In the genomic region with DNA sequence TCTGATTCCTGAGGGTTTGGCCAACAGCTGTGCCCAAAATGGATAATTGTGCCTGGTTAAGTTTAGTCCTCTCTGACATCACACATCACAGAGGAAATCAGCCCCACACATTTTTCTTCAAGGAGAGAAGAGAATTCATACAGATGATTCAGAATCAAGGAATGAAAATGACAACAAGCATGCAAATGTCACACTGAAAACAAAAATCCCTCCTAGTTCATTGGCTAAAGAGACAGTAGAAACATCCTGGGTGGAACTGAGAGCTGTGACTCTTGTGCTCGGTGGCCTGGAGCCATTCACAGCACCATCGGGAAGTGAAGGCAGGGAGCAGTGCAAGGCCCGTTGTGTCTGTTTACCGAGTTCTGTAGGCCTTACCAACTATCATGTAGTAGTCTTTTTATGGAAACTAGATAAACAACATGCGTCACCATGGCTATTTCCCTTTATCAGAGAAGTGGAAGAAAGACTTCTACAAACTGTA, we compare ENCODE assay signal across 11 cellular contexts.
DNase-seq lines count a peak whose midpoint lies in the region; ATAC-seq and TF ChIP-seq lines count a peak whose summit lies in the region.
"Had no signal": no experiment of that assay in that cellular context is flagged by ENCODE, and none has a peak within 500 bp of the region (broad histone marks: within the 10 kb centered on the region; RNA-seq: fewer than 3 reads in every experiment).

No MANE protein-coding gene starts in this region.

- H3F3A ChIP-seq in MM.1S (ENCODE audit: insufficient read depth, low read length), result no peaks in the 10 kb centered on the region

- H3K79me2 ChIP-seq in OCI-LY3 (ENCODE audit: low read length) (no peaks in the 10 kb centered on the region), MM.1S (ENCODE audit: low read length) (no peaks in the 10 kb centered on the region)

- intact Hi-C loops in dorsolateral prefrontal cortex (cut with DNase I) (no loop called here), mucosa of descending colon (cut with DNase I, micrococcal nuclease) (loop anchor here in 1 of 2 donors (10.0 kb wide), 1 partner anchor 49 kb away; no protein-coding TSS in a partner anchor)

- no peak overlapping the region for H3K27ac ChIP-seq in OCI-LY3 (ENCODE audit: low read length)
- peak overlapping the region in 31 of 59 donors; percentile 0 to 75 (median 49) for H3K27ac ChIP-seq in dorsolateral prefrontal cortex
- H3K27ac ChIP-seq in MM.1S (ENCODE audit: low read length), result no peak overlapping the region

- H3K36me3 ChIP-seq in OCI-LY3 (replicated peaks; ENCODE audit: low read depth, low read length) (no peaks in the 10 kb centered on the region), mucosa of descending colon (ENCODE audit: low read depth) (no peaks in the 10 kb centered on the region), MM.1S (replicated peaks; ENCODE audit: insufficient read depth, low read length) (no peaks in the 10 kb centered on the region)

- peak overlapping the region; percentile 12 for H2AFZ ChIP-seq in OCI-LY3 (ENCODE audit: low read depth, low read length)
- H2AFZ ChIP-seq in MM.1S (ENCODE audit: low read length), result no peak overlapping the region

- no peaks in the 10 kb centered on the region for H4K20me1 ChIP-seq in OCI-LY3 (ENCODE audit: insufficient read depth, low read length)
- H4K20me1 ChIP-seq in MM.1S (ENCODE audit: insufficient read depth, low read length), result no peaks in the 10 kb centered on the region

- ATAC-seq in mucosa of descending colon, result peak; percentile 78
- ATAC-seq in GM18873 (IDR thresholded peaks at IDR 0.05; ENCODE audit: low FRiP score, unreplicated experiment), result no peak
- no peak for ATAC-seq in GM19452 (IDR thresholded peaks at IDR 0.05; ENCODE audit: unreplicated experiment)
- ATAC-seq in HG03439 (IDR thresholded peaks at IDR 0.05; ENCODE audit: unreplicated experiment), result no peak
- ATAC-seq: CD8-positive, alpha-beta T cell had no signal

- peaks cover 5% of the 10 kb centered on the region; the same call in 1 of the 2 replicates for H3K4me1 ChIP-seq in OCI-LY3 (ENCODE audit: low read length)
- peaks cover 34% of the 10 kb centered on the region for H3K4me1 ChIP-seq in mucosa of descending colon (ENCODE audit: low read depth)
- no peaks in the 10 kb centered on the region for H3K4me1 ChIP-seq in MM.1S (ENCODE audit: low read length)

- H3K4me3 ChIP-seq in AG09309 (ENCODE audit: control insufficient read depth, low read depth, low read length) (no peak overlapping the region), OCI-LY3 (ENCODE audit: low read length) (no peak overlapping the region), dorsolateral prefrontal cortex (no peak overlapping the region), mucosa of descending colon (no peak overlapping the region), MM.1S (ENCODE audit: low read length) (no peak overlapping the region)

- H3K4me2 ChIP-seq in OCI-LY3 (ENCODE audit: low read length) (no peak overlapping the region), MM.1S (ENCODE audit: low read depth, low read length) (no peak overlapping the region)

- H3K9ac ChIP-seq in OCI-LY3 (ENCODE audit: low read length) (no peak overlapping the region), MM.1S (ENCODE audit: low read length) (no peak overlapping the region)

- TF ChIP-seq CTCF in AG09309 (IDR thresholded peaks at IDR 0.05; ENCODE audit: control insufficient read depth, insufficient read depth, low read depth, low read length, missing control alignments), result no peak
- TF ChIP-seq CTCF in OCI-LY3 (IDR thresholded peaks at IDR 0.05; ENCODE audit: low read depth, low read length), result no peak
- no peak for TF ChIP-seq CTCF in dorsolateral prefrontal cortex (IDR thresholded peaks at IDR 0.05 in 54 of 56, conservative IDR thresholded peaks at IDR 0.05 in 2 of 56; ENCODE audit: low read depth in 1 of 56, partially characterized antibody in 56 of 56)
- no peak for TF ChIP-seq CTCF in mucosa of descending colon (IDR thresholded peaks at IDR 0.05)
- no peak for TF ChIP-seq CTCF in MM.1S (IDR thresholded peaks at IDR 0.05; ENCODE audit: low read length)

- no peaks in the 10 kb centered on the region for H3K27me3 ChIP-seq in OCI-LY3 (ENCODE audit: low read depth, low read length)
- H3K27me3 ChIP-seq in dorsolateral prefrontal cortex, result no peaks in the 10 kb centered on the region
- H3K27me3 ChIP-seq in MM.1S (replicated peaks; ENCODE audit: insufficient read depth, low read length), result no peaks in the 10 kb centered on the region

- H3K9me2 ChIP-seq in MM.1S (replicated peaks; ENCODE audit: insufficient read depth, low read length), result no peaks in the 10 kb centered on the region

- DNase-seq in AG09309 (ENCODE audit: low read depth), result peak; percentile 35
- no peak for DNase-seq in dorsolateral prefrontal cortex
- peak; percentile 53 to 57 (median 55) for DNase-seq in mucosa of descending colon
- no peak for DNase-seq in MM.1S
- DNase-seq: amygdala; CD8-positive, alpha-beta T cell; NCI-H82 had no signal

- no peaks in the 10 kb centered on the region; the same call in 1 of the 2 replicates for H3K9me3 ChIP-seq in OCI-LY3 (ENCODE audit: insufficient read depth, low read length)
- H3K9me3 ChIP-seq in mucosa of descending colon, result no peaks in the 10 kb centered on the region
- no peaks in the 10 kb centered on the region for H3K9me3 ChIP-seq in MM.1S (replicated peaks; ENCODE audit: insufficient read depth, low read length)

Comparison
In these comparisons a context has a peak if more than half of its experiments do, and no peak if none do; other contexts are left out.
1. DNase-seq: peak in AG09309 (single experiment) and mucosa of descending colon (3 of 3); none in dorsolateral prefrontal cortex (0 of 10) and MM.1S (single experiment).
2. H3K27ac ChIP-seq: peak in dorsolateral prefrontal cortex (31 of 59); none in OCI-LY3 (single experiment) and MM.1S (single experiment).